In genomic region chr12:5498806-5499205, GRCh38 we compare ENCODE assay signal across 1 cellular context.
TF ChIP-seq lines count a peak whose summit lies in the region.

No MANE protein-coding gene starts in this region.

TF ChIP-seq in IMR-90, 13 proteins besides CTCF, POLR2A, EP300 and RAD21 (continued from another document):
- TF ChIP-seq, protein P1, sequence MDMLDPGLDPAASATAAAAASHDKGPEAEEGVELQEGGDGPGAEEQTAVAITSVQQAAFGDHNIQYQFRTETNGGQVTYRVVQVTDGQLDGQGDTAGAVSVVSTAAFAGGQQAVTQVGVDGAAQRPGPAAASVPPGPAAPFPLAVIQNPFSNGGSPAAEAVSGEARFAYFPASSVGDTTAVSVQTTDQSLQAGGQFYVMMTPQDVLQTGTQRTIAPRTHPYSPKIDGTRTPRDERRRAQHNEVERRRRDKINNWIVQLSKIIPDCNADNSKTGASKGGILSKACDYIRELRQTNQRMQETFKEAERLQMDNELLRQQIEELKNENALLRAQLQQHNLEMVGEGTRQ (IDR thresholded peaks at IDR 0.05; ENCODE audit: low read depth, low read length) = no peak
- TF ChIP-seq MXI1 (IDR thresholded peaks at IDR 0.05; ENCODE audit: borderline replicate concordance, low read depth, low read length) (no peak), RCOR1 (IDR thresholded peaks at IDR 0.05; ENCODE audit: insufficient replicate concordance, low read length) (no peak), RFX5 (IDR thresholded peaks at IDR 0.05; ENCODE audit: low read depth, low read length) (no peak), SMC3 (IDR thresholded peaks at IDR 0.05; ENCODE audit: low read depth, low read length) (no peak)
